25 cellular contexts compared by ENCODE assay signal in genomic region chr17:2361361-2361760, GRCh38. TPM values are rescaled to one million over a fixed set of nuclear protein-coding genes. Genes with fewer than 3 reads are reported as not detected.
"Had no signal": no experiment of that assay in that cellular context is flagged by ENCODE, and none has a peak within 500 bp of the region (broad histone marks: within the 10 kb centered on the region; RNA-seq: fewer than 3 reads in every experiment).

No MANE protein-coding gene starts in this region.

- H3K36me3 ChIP-seq: SJCRH30 had no signal

- ATAC-seq: activated CD4-positive, CD25-positive, alpha-beta regulatory T cell treated with anti-CD3 and anti-CD28 coated beads, Interleukin-2, amount 50 U/mL, for 24 hours; activated CD8-positive, alpha-beta T cell treated with anti-CD3 and anti-CD28 coated beads, Interleukin-2, amount 10 ng/mL, durations not matched to agents 7 days and 5 days; body of pancreas; Panc1 had no signal

- H3K4me1 ChIP-seq: ascending aorta had no signal

- H3K27me3 ChIP-seq: ascending aorta, body of pancreas, SJCRH30 had no signal

- H3K4me3 ChIP-seq: ascending aorta, body of pancreas, SJCRH30 had no signal

- H3K27ac Mint-ChIP-seq: activated CD8-positive, alpha-beta T cell treated with anti-CD3 and anti-CD28 coated beads, Interleukin-2, amount 10 ng/mL, durations not matched to agents 7 days and 5 days; activated naive CD4-positive, alpha-beta T cell treated with anti-CD3 and anti-CD28 coated beads, Interleukin-2, amount 50 U/mL, for 24 hours; T-helper 1 cell treated with Interleukin-12 subunit alpha and Interleukin-12 subunit beta and Interleukin-4 antibody, amounts not matched to agents 30 μg/mL and 1 μg/mL, for 36 hours had no signal

- H3K27me3 Mint-ChIP-seq: activated naive CD4-positive, alpha-beta T cell treated with anti-CD3 and anti-CD28 coated beads, Interleukin-2, amount 50 U/mL, for 24 hours; central memory CD8-positive, alpha-beta T cell had no signal

- H3K4me3 Mint-ChIP-seq: activated CD8-positive, alpha-beta T cell treated with anti-CD3 and anti-CD28 coated beads, Interleukin-2, amount 10 ng/mL, durations not matched to agents 7 days and 5 days; activated naive CD4-positive, alpha-beta T cell treated with anti-CD3 and anti-CD28 coated beads, Interleukin-2, amount 50 U/mL, for 24 hours; central memory CD8-positive, alpha-beta T cell; T-helper 1 cell treated with Interleukin-12 subunit alpha and Interleukin-12 subunit beta and Interleukin-4 antibody, amounts not matched to agents 30 μg/mL and 1 μg/mL, for 36 hours had no signal

- H3K27ac ChIP-seq: ascending aorta, SJCRH30 had no signal

- DNase-seq: activated CD4-positive, alpha-beta T cell treated with anti-CD3 and anti-CD28 coated beads for 4 hours; activated CD8-positive, alpha-beta memory T cell treated with anti-CD3 and anti-CD28 coated beads, Interleukin-2, amount 50 U/mL, for 48 hours; activated CD8-positive, alpha-beta T cell treated with anti-CD3 and anti-CD28 coated beads, Interleukin-2, amount 10 ng/mL, durations not matched to agents 7 days and 5 days; activated effector memory CD4-positive, alpha-beta T cell treated with Interleukin-2 at 50 U/mL for 16 hours; activated naive CD4-positive, alpha-beta T cell; activated T-cell treated with anti-CD3 and anti-CD28 coated beads, Interleukin-2, amount 50 U/mL, for 1 hour; Karpas-422; NCI-H1105 treated with DMSO at 0.1 percent for 48 hours; NCI-H146; NCI-H187 treated with DMSO at 0.1 percent for 48 hours; NCI-H2081 treated with DMSO at 0.1 percent for 48 hours; NCI-H2171 treated with DMSO at 0.1 percent for 48 hours; NCI-H226; NCI-H526 treated with DMSO at 0.1 percent for 48 hours; NCI-H82; Right ventricle myocardium superior; RPMI8226; SJCRH30 had no signal

- H3K36me3 Mint-ChIP-seq: activated naive CD4-positive, alpha-beta T cell treated with anti-CD3 and anti-CD28 coated beads, Interleukin-2, amount 50 U/mL, for 24 hours had no signal

- H3K9me3 Mint-ChIP-seq: activated naive CD4-positive, alpha-beta T cell treated with anti-CD3 and anti-CD28 coated beads, Interleukin-2, amount 50 U/mL, for 24 hours; central memory CD8-positive, alpha-beta T cell; T-helper 1 cell treated with Interleukin-12 subunit alpha and Interleukin-12 subunit beta and Interleukin-4 antibody, amounts not matched to agents 30 μg/mL and 1 μg/mL, for 36 hours had no signal

- H3K4me1 Mint-ChIP-seq: activated naive CD4-positive, alpha-beta T cell treated with anti-CD3 and anti-CD28 coated beads, Interleukin-2, amount 50 U/mL, for 24 hours had no signal

RNA-seq across cellular contexts. Expression of gene SRR, which starts 57.6 kb away (rescaled TPM):
- total RNA-seq: ascending aorta had no signal
